Comparison of ENCODE assay signal across 14 cellular contexts in genomic region chr18:13433685-13434084, GRCh38.
"Had no signal": no experiment of that assay in that cellular context is flagged by ENCODE, and none has a peak within 500 bp of the region (broad histone marks: within the 10 kb centered on the region; RNA-seq: fewer than 3 reads in every experiment).

No MANE protein-coding gene starts in this region.

- H3K36me3 Mint-ChIP-seq: WTC11 had no signal

- H3K4me3 Mint-ChIP-seq: activated naive CD8-positive, alpha-beta T cell; neural crest cell; stimulated activated naive CD8-positive, alpha-beta T cell treated with anti-CD3 and anti-CD28 coated beads, Interleukin-15, amount 100 ng/mL, for 72 hours; T-helper 1 cell treated with Interleukin-12 subunit alpha and Interleukin-12 subunit beta and Interleukin-4 antibody, amounts not matched to agents 30 μg/mL and 1 μg/mL, for 36 hours; WTC11 had no signal

- H3K9me3 Mint-ChIP-seq: neural crest cell; stimulated activated naive CD8-positive, alpha-beta T cell treated with anti-CD3 and anti-CD28 coated beads, Interleukin-15, amount 100 ng/mL, for 72 hours; T-helper 1 cell treated with Interleukin-12 subunit alpha and Interleukin-12 subunit beta and Interleukin-4 antibody, amounts not matched to agents 30 μg/mL and 1 μg/mL, for 36 hours; WTC11 had no signal

- H3K4me3 ChIP-seq: gastroesophageal sphincter, sigmoid colon had no signal

- ATAC-seq: gastroesophageal sphincter, left ventricle myocardium superior, WTC11 had no signal

- H3K27me3 Mint-ChIP-seq: activated naive CD8-positive, alpha-beta T cell; stimulated activated naive CD8-positive, alpha-beta T cell treated with anti-CD3 and anti-CD28 coated beads, Interleukin-15, amount 100 ng/mL, for 72 hours had no signal

- H3K27ac Mint-ChIP-seq: activated naive CD8-positive, alpha-beta T cell; T-helper 1 cell treated with Interleukin-12 subunit alpha and Interleukin-12 subunit beta and Interleukin-4 antibody, amounts not matched to agents 30 μg/mL and 1 μg/mL, for 36 hours; WTC11 had no signal

- DNase-seq: activated CD4-positive, alpha-beta T cell treated with anti-CD3 and anti-CD28 coated beads for 48 hours; activated CD8-positive, alpha-beta memory T cell treated with anti-CD3 and anti-CD28 coated beads for 24 hours; activated effector memory CD4-positive, alpha-beta T cell treated with anti-CD3 and anti-CD28 coated beads, Interleukin-2, amount 50 U/mL, for 16 hours; cerebellar nuclear complex; left ventricle myocardium superior; sigmoid colon; stimulated activated CD4-positive, alpha-beta T cell treated with anti-CD3 and anti-CD28 coated beads, Interleukin-4, amount 100 ng/mL, for 1 hour; stimulated activated CD8-positive, alpha-beta memory T cell treated with anti-CD3 and anti-CD28 coated beads, Interleukin-4, amount 100 ng/mL, for 48 hours; stimulated activated naive CD8-positive, alpha-beta T cell treated with anti-CD3 and anti-CD28 coated beads, Interleukin-15, amount 100 ng/mL, for 72 hours had no signal
